In the genomic region with DNA sequence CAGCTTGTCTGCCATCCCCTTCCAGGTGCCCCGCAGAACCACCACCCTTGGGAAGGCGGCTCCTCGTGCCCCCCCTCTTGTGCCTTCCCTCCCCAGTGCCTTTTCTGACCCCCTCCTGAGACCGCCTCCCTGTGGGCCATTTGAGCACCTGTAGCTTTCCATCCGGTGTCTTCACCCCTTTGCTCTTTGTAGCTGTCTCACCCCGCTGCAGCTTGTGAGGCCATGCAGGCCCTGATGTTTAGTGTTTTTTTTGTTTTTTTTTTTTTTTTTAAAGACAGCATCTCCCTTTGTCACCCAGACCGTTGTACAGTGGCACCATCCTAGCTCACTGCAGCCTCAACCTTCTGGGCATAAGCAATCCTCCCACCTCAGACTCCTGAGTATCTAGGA, we compare ENCODE assay signal across 2 cellular contexts.
TF ChIP-seq lines count a peak whose summit lies in the region.

No MANE protein-coding gene starts in this region.

TF ChIP-seq in IMR-90, 13 proteins besides CTCF, POLR2A, EP300 and RAD21:
- TF ChIP-seq CHD1 (IDR thresholded peaks at IDR 0.05; ENCODE audit: low read depth, low read length) (no peak), MXI1 (IDR thresholded peaks at IDR 0.05; ENCODE audit: borderline replicate concordance, low read depth, low read length) (no peak), RCOR1 (IDR thresholded peaks at IDR 0.05; ENCODE audit: insufficient replicate concordance, low read length) (no peak), NFE2L2 (IDR thresholded peaks at IDR 0.05; ENCODE audit: low read depth, low read length) (no peak), BHLHE40 (IDR thresholded peaks at IDR 0.05; ENCODE audit: low read depth, low read length) (no peak), MAZ (IDR thresholded peaks at IDR 0.05; ENCODE audit: borderline replicate concordance, low read depth, low read length) (no peak), CEBPB (IDR thresholded peaks at IDR 0.05; ENCODE audit: low read depth, low read length) (no peak), SMC3 (IDR thresholded peaks at IDR 0.05; ENCODE audit: low read depth, low read length) (no peak), MAFK (IDR thresholded peaks at IDR 0.05; ENCODE audit: low read depth, low read length) (no peak), FOS (IDR thresholded peaks at IDR 0.05; ENCODE audit: low read depth, low read length) (no peak), RFX5 (IDR thresholded peaks at IDR 0.05; ENCODE audit: low read depth, low read length) (no peak)
- TF ChIP-seq, protein P1, sequence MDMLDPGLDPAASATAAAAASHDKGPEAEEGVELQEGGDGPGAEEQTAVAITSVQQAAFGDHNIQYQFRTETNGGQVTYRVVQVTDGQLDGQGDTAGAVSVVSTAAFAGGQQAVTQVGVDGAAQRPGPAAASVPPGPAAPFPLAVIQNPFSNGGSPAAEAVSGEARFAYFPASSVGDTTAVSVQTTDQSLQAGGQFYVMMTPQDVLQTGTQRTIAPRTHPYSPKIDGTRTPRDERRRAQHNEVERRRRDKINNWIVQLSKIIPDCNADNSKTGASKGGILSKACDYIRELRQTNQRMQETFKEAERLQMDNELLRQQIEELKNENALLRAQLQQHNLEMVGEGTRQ (IDR thresholded peaks at IDR 0.05; ENCODE audit: low read depth, low read length) = no peak
- TF ChIP-seq, protein P2, sequence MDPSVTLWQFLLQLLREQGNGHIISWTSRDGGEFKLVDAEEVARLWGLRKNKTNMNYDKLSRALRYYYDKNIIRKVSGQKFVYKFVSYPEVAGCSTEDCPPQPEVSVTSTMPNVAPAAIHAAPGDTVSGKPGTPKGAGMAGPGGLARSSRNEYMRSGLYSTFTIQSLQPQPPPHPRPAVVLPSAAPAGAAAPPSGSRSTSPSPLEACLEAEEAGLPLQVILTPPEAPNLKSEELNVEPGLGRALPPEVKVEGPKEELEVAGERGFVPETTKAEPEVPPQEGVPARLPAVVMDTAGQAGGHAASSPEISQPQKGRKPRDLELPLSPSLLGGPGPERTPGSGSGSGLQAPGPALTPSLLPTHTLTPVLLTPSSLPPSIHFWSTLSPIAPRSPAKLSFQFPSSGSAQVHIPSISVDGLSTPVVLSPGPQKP (IDR thresholded peaks at IDR 0.05; ENCODE audit: borderline replicate concordance, low read depth, low read length) = no peak

TF ChIP-seq in H1, 55 proteins besides CTCF, POLR2A, EP300 and RAD21:
- TF ChIP-seq ASH2L (IDR thresholded peaks at IDR 0.05; ENCODE audit: low read length) (peak; percentile 26), SIN3A (conservative IDR thresholded peaks at IDR 0.05 in 1 of 2, IDR thresholded peaks at IDR 0.05 in 1 of 2; ENCODE audit: low read depth in 1 of 2, low read length in 2 of 2) (no peak)
